Comparison of ENCODE assay signal across 24 cellular contexts in genomic region chr11:75553182-75553581, GRCh38. TPM values are rescaled to one million over a fixed set of nuclear protein-coding genes. Genes with fewer than 3 reads are reported as not detected.
DNase-seq lines count a peak whose midpoint lies in the region; ATAC-seq, FAIRE-seq and TF ChIP-seq lines count a peak whose summit lies in the region.
"Had no signal": no experiment of that assay in that cellular context is flagged by ENCODE, and none has a peak within 500 bp of the region (broad histone marks: within the 10 kb centered on the region; RNA-seq: fewer than 3 reads in every experiment).

No MANE protein-coding gene starts in this region.

- no TSS peak for BruUV-seq in GM12878 (replicated peaks; lab: Mats Ljungman, UMichigan)

- H3K79me2 ChIP-seq in GM23248 (ENCODE audit: insufficient read depth), result no peaks in the 10 kb centered on the region
- no peaks in the 10 kb centered on the region for H3K79me2 ChIP-seq in GM12878 (ENCODE audit: control insufficient read depth, insufficient read depth, low read length)

- 78 to 84% methylated on average over 6 of the region's 6 CpGs for WGBS in GM23248 (ENCODE audit: low coverage in 1 of 2, low lambda C conversion rate in 2 of 2, missing lambda C conversion rate in 2 of 2), 2 experiments
- 56% methylated on average over 6 of the region's 6 CpGs for WGBS in GM12878 (ENCODE audit: insufficient coverage, insufficient replicate concordance, low lambda C conversion rate, missing lambda C conversion rate)
- 97% methylated on average over 6 of the region's 6 CpGs for WGBS in mesenchymal stem cell

- no peak overlapping the region for H3K9ac ChIP-seq in GM23248
- no peak overlapping the region for H3K9ac ChIP-seq in GM12878 (ENCODE audit: control insufficient read depth, insufficient read depth, low read length)
- H3K9ac ChIP-seq in mesenchymal stem cell (ENCODE audit: low read length), result no peak overlapping the region

- CTCF ChIA-PET in GM12878 (lab: Yijun Ruan, JAX), result interaction anchor here (0.7 to 1.9 kb wide), 4 partner anchors 16 to 253 kb away, joined by 3 to 4 read pairs (median 4); no protein-coding TSS in a partner anchor

- peak overlapping the region; percentile 19 for H2BK120ac ChIP-seq in mesenchymal stem cell (ENCODE audit: low read depth, low read length)

- H2AFZ ChIP-seq in GM23248 (no peak overlapping the region), GM12878 (ENCODE audit: control insufficient read depth, low read depth, low read length) (no peak overlapping the region), mesenchymal stem cell (ENCODE audit: low read depth, low read length) (no peak overlapping the region)

- H3K14ac ChIP-seq in mesenchymal stem cell (ENCODE audit: low read length in 2 of 2), result peak overlapping the region in 1 of 2 experiments; percentile 9

- H3K4ac ChIP-seq in mesenchymal stem cell (ENCODE audit: low read depth in 1 of 2, low read length in 2 of 2), result peak overlapping the region; percentile 22 to 70

- POLR2A ChIA-PET in GM12878 (lab: Charles Lee), result no interaction called here

- ATAC-seq in GM12878, result peak; percentile 26; the same call in 1 of the 3 replicates
- ATAC-seq: activated CD4-positive, CD25-positive, alpha-beta regulatory T cell treated with anti-CD3 and anti-CD28 coated beads, Interleukin-2, amount 50 U/mL, for 24 hours; activated CD8-positive, alpha-beta T cell treated with anti-CD3 and anti-CD28 coated beads, Interleukin-2, amount 10 ng/mL, durations not matched to agents 7 days and 5 days; upper lobe of right lung had no signal

- no peak for TF ChIP-seq EP300 in GM12878 (IDR thresholded peaks at IDR 0.05; ENCODE audit: borderline replicate concordance in 1 of 2, control insufficient read depth in 1 of 2, low read depth in 2 of 2, low read length in 2 of 2)

- DNase-seq in GM23248 (peak; percentile 19), GM12878 (ENCODE audit: low read depth, low spot score) (no peak), mesenchymal stem cell (no peak), inferior parietal cortex (ENCODE audit: extremely low spot score) (no peak), DMS 273 treated with DMSO at 0.1 percent for 48 hours (lab: John Stamatoyannopoulos, UW) (no peak)
- DNase-seq in stimulated activated CD4-positive, alpha-beta T cell treated with anti-CD3 and anti-CD28 coated beads, Interleukin-2, amount 100 ng/mL, for 48 hours, result no peak
- DNase-seq: activated CD8-positive, alpha-beta T cell treated with anti-CD3 and anti-CD28 coated beads, Interleukin-2, amount 10 ng/mL, durations not matched to agents 7 days and 5 days; activated gamma-delta T cell treated with Interleukin-2 at 50 U/mL for 16 hours; dermis blood vessel endothelial cell; MV-4-11; NCI-H187 treated with DMSO at 0.1 percent for 48 hours; NCI-H345; NCI-H82; SIG-M5; small intestine; stimulated activated CD4-positive, alpha-beta T cell treated with anti-CD3 and anti-CD28 coated beads, Interleukin-4, amount 100 ng/mL, for 1 hour; stimulated activated naive CD4-positive, alpha-beta T cell; upper lobe of right lung had no signal

- peak overlapping the region; percentile 15 for H2AK5ac ChIP-seq in mesenchymal stem cell (ENCODE audit: low read length, severe bottlenecking)

- no peak overlapping the region for H3K4me2 ChIP-seq in GM23248 (ENCODE audit: unreplicated experiment)
- H3K4me2 ChIP-seq in GM12878 (ENCODE audit: control insufficient read depth, insufficient read depth), result no peak overlapping the region
- H3K4me2 ChIP-seq in mesenchymal stem cell (ENCODE audit: low read length, poor library complexity, severe bottlenecking), result no peak overlapping the region

- no peak for TF ChIP-seq CTCF in GM12878 (IDR thresholded peaks at IDR 0.05 in 2 of 3, conservative IDR thresholded peaks at IDR 0.05 in 1 of 3; ENCODE audit: control insufficient read depth in 2 of 3, extremely low read depth in 1 of 3, insufficient read depth in 1 of 3, low read depth in 3 of 3, low read length in 3 of 3)

- no peak for FAIRE-seq in GM12878 (lab: Jason Lieb, UNC)
- FAIRE-seq: bronchial epithelial cell, GM18507, small intestine had no signal

- intact Hi-C loops in GM12878 (cut with micrococcal nuclease; ENCODE audit: unreplicated experiment), result no loop called here

- TF ChIP-seq POLR2A in GM12878 (IDR thresholded peaks at IDR 0.05; ENCODE audit: low read depth, low read length), result no peak

- no peaks in the 10 kb centered on the region for H4K20me1 ChIP-seq in GM23248 (ENCODE audit: insufficient read depth)
- no peaks in the 10 kb centered on the region for H4K20me1 ChIP-seq in GM12878 (ENCODE audit: control insufficient read depth, insufficient read depth)

- H3K4me1 ChIP-seq in GM23248 (ENCODE audit: insufficient read depth) (peaks cover 26% of the 10 kb centered on the region), GM12878 (ENCODE audit: control insufficient read depth, insufficient read depth, low read length) (no peaks in the 10 kb centered on the region), mesenchymal stem cell (ENCODE audit: control insufficient read depth, insufficient read depth, low read depth, low read length) (peaks cover 25% of the 10 kb centered on the region)

- H3K9me2 ChIP-seq in GM23248 (ENCODE audit: insufficient read depth), result no peaks in the 10 kb centered on the region

- no peak overlapping the region for H3K23ac ChIP-seq in mesenchymal stem cell (ENCODE audit: low read length in 2 of 2)

- H3K4me3 ChIP-seq in GM23248, result no peak overlapping the region
- no peak overlapping the region for H3K4me3 ChIP-seq in GM12878
- no peak overlapping the region for H3K4me3 ChIP-seq in mesenchymal stem cell (ENCODE audit: insufficient read depth in 1 of 2, low read depth in 1 of 2, low read length in 2 of 2)
- H3K4me3 ChIP-seq: upper lobe of right lung had no signal

- peak overlapping the region; percentile 36 for H4K8ac ChIP-seq in mesenchymal stem cell (ENCODE audit: low read length)

- no peaks in the 10 kb centered on the region for H3K79me1 ChIP-seq in mesenchymal stem cell (replicated peaks; ENCODE audit: low read length, poor library complexity, severe bottlenecking)

- H3K9me3 ChIP-seq in GM23248 (ENCODE audit: low read depth) (no peaks in the 10 kb centered on the region), GM12878 (replicated peaks; ENCODE audit: control insufficient read depth, insufficient read depth, low read length) (no peaks in the 10 kb centered on the region), mesenchymal stem cell (ENCODE audit: control insufficient read depth, low read length) (no peaks in the 10 kb centered on the region)
- H3K9me3 ChIP-seq: neutrophil, upper lobe of right lung had no signal

- peaks cover 26% of the 10 kb centered on the region; the same call in 1 of the 2 replicates for H3F3A ChIP-seq in GM23248 (ENCODE audit: insufficient read depth)

- peak overlapping the region; percentile 62 for H2BK15ac ChIP-seq in mesenchymal stem cell (ENCODE audit: low read depth, poor library complexity, severe bottlenecking)

- H3K27ac ChIP-seq in GM23248, result no peak overlapping the region
- no peak overlapping the region for H3K27ac ChIP-seq in GM12878 (ENCODE audit: control insufficient read depth, insufficient read depth)
- no peak overlapping the region for H3K27ac ChIP-seq in mesenchymal stem cell (ENCODE audit: low read length, poor library complexity, severe bottlenecking)
- peak overlapping the region; percentile 92 for H3K27ac ChIP-seq in temporal lobe (ENCODE audit: low read depth, low read length)
- H3K27ac ChIP-seq: neutrophil had no signal

- peak overlapping the region; percentile 54 to 58 for H3K18ac ChIP-seq in mesenchymal stem cell (ENCODE audit: low read depth in 1 of 2, low read length in 2 of 2)

- SMC1A ChIA-PET in GM12878 (lab: Charles Lee; ENCODE audit: uncharacterized antibody, unreplicated experiment), result interaction anchor here (0.7 kb wide), 1 partner anchor 12 kb away, joined by 3 read pairs; no protein-coding TSS in a partner anchor

- H2BK12ac ChIP-seq in mesenchymal stem cell (ENCODE audit: low read length in 2 of 2), result peak overlapping the region; percentile 2 to 93

- RAD21 ChIA-PET in GM12878 (lab: Charles Lee; ENCODE audit: unreplicated experiment), result no interaction called here

- H3K36me3 ChIP-seq in GM23248 (ENCODE audit: low read depth) (no peaks in the 10 kb centered on the region), GM12878 (ENCODE audit: control insufficient read depth in 2 of 2, insufficient read depth in 2 of 2, low read length in 1 of 2) (no peaks in the 10 kb centered on the region), mesenchymal stem cell (ENCODE audit: control insufficient read depth in 1 of 2, insufficient read depth in 2 of 2, low read depth in 1 of 2, low read length in 2 of 2) (no peaks in the 10 kb centered on the region)
- H3K36me3 ChIP-seq: neutrophil, upper lobe of right lung had no signal

- no peak for TF ChIP-seq RAD21 in GM12878 (IDR thresholded peaks at IDR 0.05; ENCODE audit: insufficient read depth, low read depth, low read length)

- peak overlapping the region; percentile 87 for H4K91ac ChIP-seq in mesenchymal stem cell (ENCODE audit: low read length)

- no peak overlapping the region for H2BK5ac ChIP-seq in mesenchymal stem cell (ENCODE audit: low read depth, low read length, poor library complexity, severe bottlenecking)

- in situ Hi-C loops in GM23248 (cut with MboI) (no loop called here), GM12878 (cut with MboI) (no loop called here)

- H3K27me3 ChIP-seq in GM23248 (replicated peaks; ENCODE audit: insufficient read depth) (no peaks in the 10 kb centered on the region), GM12878 (replicated peaks in 1 of 2; ENCODE audit: control insufficient read depth in 2 of 2, insufficient read depth in 2 of 2, low read length in 1 of 2) (no peaks in the 10 kb centered on the region), mesenchymal stem cell (ENCODE audit: control insufficient read depth in 1 of 2, insufficient read depth in 1 of 2, low read length in 2 of 2) (no peaks in the 10 kb centered on the region)
- H3K27me3 ChIP-seq: neutrophil, upper lobe of right lung had no signal

RNA-seq across cellular contexts. Expression of gene SERPINH1, which starts 8.9 kb away (rescaled TPM):
- 1,790 and 1,872 TPM in 2 replicates for total RNA-seq in GM23248 (2014; rRNA removed; shearing (Covaris generic))
- polyA plus RNA-seq in GM23248 (2016; fragmentation: Nextera tagmentation; extraction: Ambion mirVana) (520 and 559 TPM in 2 replicates), GM12878 (2011; rRNA removed) (8.1 and 19.8 TPM in 2 replicates), GM12878 (2014; fragmentation: Illumina TruSeq; extraction: Trizol) (9.3 and 11.7 TPM in 2 replicates), GM12878 (2014; fragmentation: Nextera tagmentation; extraction: Ambion mirVana) (1 to 10 TPM in 1 of 2 experiments, under 1 TPM in 1; 0.34 to 1.4 TPM), GM12878 (2014; rRNA removed) (15.2 and 17.2 TPM in 2 replicates), GM12878 (2016; fragmentation: Nextera tagmentation; extraction: Ambion mirVana) (10 to 100 TPM; 13.8 to 18.8 TPM)
- 69.8 and 79.0 TPM in 2 replicates for total RNA-seq in GM12878 (2013; cell fraction: nucleolus; rRNA removed)
- total RNA-seq in GM12878 (2014; rRNA removed) (11.5 and 13.6 TPM in 2 replicates), GM12878 (2014; rRNA removed; fragmentation: Illumina TruSeq; extraction: Trizol) (8.0 and 9.5 TPM in 2 replicates), GM12878 (2021) (17.9 and 18.8 TPM in 2 replicates), temporal lobe (27.8 TPM)
- 4.7 TPM for polyA plus RNA-seq in GM12878 (2011; ENCODE audit: low read depth)
- polyA plus RNA-seq in GM12878 (2011; cell fraction: cytosol; rRNA removed), result 19.2 and 26.8 TPM in 2 replicates
- polyA plus RNA-seq in GM12878 (2011; cell fraction: nucleus; rRNA removed), result 35.5 and 37.6 TPM in 2 replicates
- 14.7 and 24.2 TPM in 2 replicates for polyA plus RNA-seq in GM12878 (2012)
- 14.8 and 16.9 TPM in 2 replicates for polyA minus RNA-seq in GM12878 (2011; rRNA and poly(A)+ RNA removed)
- 11.5 and 13.1 TPM in 2 replicates for polyA minus RNA-seq in GM12878 (2011; cell fraction: cytosol; rRNA and poly(A)+ RNA removed)
- 11.2 and 18.3 TPM in 2 replicates for polyA minus RNA-seq in GM12878 (2011; cell fraction: nucleus; rRNA and poly(A)+ RNA removed)
- polyA plus RNA-seq in mesenchymal stem cell (2013, experiment 1 of 2), result 896 TPM
- polyA plus RNA-seq in mesenchymal stem cell (2013, experiment 2 of 2), result 870 TPM
- total RNA-seq: OCI-LY7 had no signal

RNA-seq across cellular contexts. Expression of gene GDPD5, which starts 27.4 kb away (rescaled TPM):
- total RNA-seq in GM23248 (2014; rRNA removed; shearing (Covaris generic)), result 7.0 and 10.7 TPM in 2 replicates
- 3.4 and 5.6 TPM in 2 replicates for polyA plus RNA-seq in GM23248 (2016; fragmentation: Nextera tagmentation; extraction: Ambion mirVana)
- total RNA-seq in GM12878 (2013; cell fraction: nucleolus; rRNA removed), result 50.1 and 57.7 TPM in 2 replicates
- total RNA-seq in GM12878 (2014; rRNA removed), result 12.3 and 13.7 TPM in 2 replicates
- 6.2 and 6.3 TPM in 2 replicates for total RNA-seq in GM12878 (2014; rRNA removed; fragmentation: Illumina TruSeq; extraction: Trizol)
- 22.9 and 30.0 TPM in 2 replicates for total RNA-seq in GM12878 (2021)
- polyA plus RNA-seq in GM12878 (2011; ENCODE audit: low read depth), result 3.3 TPM
- 3.5 and 8.0 TPM in 2 replicates for polyA plus RNA-seq in GM12878 (2011; rRNA removed)
- 6.5 and 7.7 TPM in 2 replicates for polyA plus RNA-seq in GM12878 (2011; cell fraction: cytosol; rRNA removed)
- polyA plus RNA-seq in GM12878 (2011; cell fraction: nucleus; rRNA removed), result 76.3 and 76.9 TPM in 2 replicates
- polyA plus RNA-seq in GM12878 (2012), result 8.5 and 11.5 TPM in 2 replicates
- polyA plus RNA-seq in GM12878 (2014; fragmentation: Illumina TruSeq; extraction: Trizol), result 2.5 and 7.3 TPM in 2 replicates
- polyA plus RNA-seq in GM12878 (2014; fragmentation: Nextera tagmentation; extraction: Ambion mirVana), result under 1 TPM; 0.10 to 0.80 TPM
- 20.2 and 21.9 TPM in 2 replicates for polyA plus RNA-seq in GM12878 (2014; rRNA removed)
- 1 to 10 TPM; 1.9 to 4.2 TPM for polyA plus RNA-seq in GM12878 (2016; fragmentation: Nextera tagmentation; extraction: Ambion mirVana)
- 6.4 and 13.3 TPM in 2 replicates for polyA minus RNA-seq in GM12878 (2011; rRNA and poly(A)+ RNA removed)
- polyA minus RNA-seq in GM12878 (2011; cell fraction: cytosol; rRNA and poly(A)+ RNA removed), result 5.7 and 9.9 TPM in 2 replicates
- 12.2 and 21.5 TPM in 2 replicates for polyA minus RNA-seq in GM12878 (2011; cell fraction: nucleus; rRNA and poly(A)+ RNA removed)
- 1.8 TPM for polyA plus RNA-seq in mesenchymal stem cell (2013, experiment 1 of 2)
- 1.4 TPM for polyA plus RNA-seq in mesenchymal stem cell (2013, experiment 2 of 2)
- total RNA-seq in temporal lobe, result 9.6 TPM

Comparison
In these comparisons a context has a peak if more than half of its experiments do, and no peak if none do; other contexts are left out.
1. RNA of gene SERPINH1, which starts 8.9 kb away (total RNA-seq): 1,790 to 1,872 TPM in GM23248; 27.8 TPM in temporal lobe (single experiment) and 8.0 to 79.0 TPM in GM12878; every median in the first group is over 10 times any median in the second.